In the genomic region with DNA sequence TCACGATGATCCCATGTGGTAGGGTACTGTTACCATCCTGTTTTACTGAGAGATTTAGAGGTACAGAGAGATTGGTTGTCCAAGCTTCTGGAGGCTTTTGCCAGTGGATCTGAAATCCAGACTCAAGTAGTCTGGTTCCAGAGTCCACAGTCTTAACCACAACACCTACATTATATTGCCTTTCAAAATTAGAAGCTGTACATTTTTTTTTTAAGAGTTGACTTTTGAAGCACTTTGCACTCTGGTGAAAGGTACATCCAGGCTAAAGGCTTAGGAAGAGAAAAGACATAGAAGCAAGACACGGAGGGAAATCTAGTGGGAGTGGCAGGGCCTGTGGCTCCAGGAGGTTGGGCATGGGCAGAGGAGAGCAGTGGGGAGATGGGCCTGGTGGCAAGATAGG, we compare ENCODE assay signal across 19 cellular contexts.
DNase-seq lines count a peak whose midpoint lies in the region; ATAC-seq and TF ChIP-seq lines count a peak whose summit lies in the region.
"Had no signal": no experiment of that assay in that cellular context is flagged by ENCODE, and none has a peak within 500 bp of the region (broad histone marks: within the 10 kb centered on the region; RNA-seq: fewer than 3 reads in every experiment).

No MANE protein-coding gene starts in this region.

- TF ChIP-seq RAD21 in SK-N-SH (IDR thresholded peaks at IDR 0.05; ENCODE audit: low read length), result no peak

- H3K4me3 ChIP-seq in lower lobe of right lung, result no peak overlapping the region
- no peak overlapping the region for H3K4me3 ChIP-seq in subcutaneous abdominal adipose tissue (ENCODE audit: low read depth in 1 of 5, low read length in 5 of 5)
- H3K4me3 ChIP-seq in SK-N-SH (ENCODE audit: low read depth in 2 of 2, low read length in 1 of 2), result no peak overlapping the region
- H3K4me3 ChIP-seq: breast epithelium, prostate gland had no signal

- no peaks in the 10 kb centered on the region for H3K27me3 ChIP-seq in lower lobe of right lung (ENCODE audit: low read depth)
- no peaks in the 10 kb centered on the region for H3K27me3 ChIP-seq in subcutaneous abdominal adipose tissue (ENCODE audit: control insufficient read depth in 5 of 5, insufficient read depth in 4 of 5, low read length in 5 of 5)
- H3K27me3 ChIP-seq in SK-N-SH (ENCODE audit: insufficient read depth), result no peaks in the 10 kb centered on the region
- H3K27me3 ChIP-seq: breast epithelium had no signal

- H3K36me3 Mint-ChIP-seq in T-helper 17 cell (ENCODE audit: low read depth), result peaks cover 7% of the 10 kb centered on the region
- H3K36me3 Mint-ChIP-seq in activated naive CD8-positive, alpha-beta T cell treated with anti-CD3 and anti-CD28 coated beads, Interleukin-2, amount 50 U/mL, for 24 hours (ENCODE audit: low read depth), result peaks cover 31% of the 10 kb centered on the region
- H3K36me3 Mint-ChIP-seq: natural killer cell had no signal

- peaks cover 3% of the 10 kb centered on the region; the same call in 1 of the 2 replicates for H4K20me1 ChIP-seq in SK-N-SH (ENCODE audit: insufficient read depth)

- H3F3A ChIP-seq in SK-N-SH (replicated peaks; ENCODE audit: insufficient read depth), result no peaks in the 10 kb centered on the region

- intact Hi-C loops in lower lobe of right lung (cut with DNase I), result no loop called here

- H3K9ac ChIP-seq in subcutaneous abdominal adipose tissue (ENCODE audit: low read length in 5 of 5) (peak overlapping the region in 1 of 5 donors; percentile 40), SK-N-SH (no peak overlapping the region)

- H3K4me3 Mint-ChIP-seq in T-helper 17 cell, result no peak overlapping the region
- H3K4me3 Mint-ChIP-seq in activated naive CD8-positive, alpha-beta T cell treated with anti-CD3 and anti-CD28 coated beads, Interleukin-2, amount 50 U/mL, for 24 hours, result no peak overlapping the region
- H3K4me3 Mint-ChIP-seq: activated naive CD4-positive, alpha-beta T cell treated with anti-CD3 and anti-CD28 coated beads, Interleukin-2, amount 50 U/mL, for 24 hours; natural killer cell; stimulated activated memory B cell treated with anti-CD40 and anti-IgM and Interleukin-4, amounts not matched to agents 10 μg/mL and 1 μg/mL and 100 μg/mL, for 72 hours had no signal

- ATAC-seq in T-helper 17 cell, result no peak
- no peak for ATAC-seq in activated naive CD8-positive, alpha-beta T cell treated with anti-CD3 and anti-CD28 coated beads, Interleukin-2, amount 50 U/mL, for 24 hours
- no peak for ATAC-seq in lower lobe of right lung
- no peak for ATAC-seq in HG02759 (IDR thresholded peaks at IDR 0.05; ENCODE audit: unreplicated experiment)
- ATAC-seq in HG03520 (IDR thresholded peaks at IDR 0.05; ENCODE audit: unreplicated experiment), result no peak
- ATAC-seq: HCT116; natural killer cell; stimulated activated memory B cell treated with anti-CD40 and anti-IgM and Interleukin-4, amounts not matched to agents 10 μg/mL and 1 μg/mL and 100 μg/mL, for 72 hours had no signal

- TF ChIP-seq EP300 in SK-N-SH (IDR thresholded peaks at IDR 0.05; ENCODE audit: borderline replicate concordance in 1 of 2, low read depth in 1 of 2, low read length in 1 of 2), result no peak

- H3K27ac ChIP-seq in lower lobe of right lung, result peak overlapping the region; percentile 56
- H3K27ac ChIP-seq in subcutaneous abdominal adipose tissue (ENCODE audit: low read depth, low read length), result peak overlapping the region; percentile 77
- no peak overlapping the region for H3K27ac ChIP-seq in SK-N-SH (ENCODE audit: low read depth in 2 of 2, low read length in 1 of 2)
- H3K27ac ChIP-seq: RWPE1 had no signal

- H3K4me1 Mint-ChIP-seq in T-helper 17 cell, result peaks cover 56% of the 10 kb centered on the region
- H3K4me1 Mint-ChIP-seq in activated naive CD8-positive, alpha-beta T cell treated with anti-CD3 and anti-CD28 coated beads, Interleukin-2, amount 50 U/mL, for 24 hours, result peaks cover 85% of the 10 kb centered on the region

- H3K4me1 ChIP-seq in lower lobe of right lung, result peaks cover 79% of the 10 kb centered on the region
- H3K4me1 ChIP-seq in subcutaneous abdominal adipose tissue (ENCODE audit: control insufficient read depth in 5 of 5, insufficient read depth in 5 of 5, low read length in 5 of 5), result peaks cover 12 to 65% (median 52%) of the 10 kb centered on the region in 5 donors
- H3K4me1 ChIP-seq in SK-N-SH (ENCODE audit: control insufficient read depth in 1 of 2, insufficient read depth in 2 of 2, low read depth in 1 of 2, low read length in 1 of 2), result peaks cover 2 to 4% of the 10 kb centered on the region in 2 experiments; a peak in 1 of 4 replicates

- H3K9me3 ChIP-seq in T-helper 17 cell (ENCODE audit: control insufficient read depth, low read length, poor library complexity, severe bottlenecking) (no peaks in the 10 kb centered on the region), lower lobe of right lung (no peaks in the 10 kb centered on the region), subcutaneous abdominal adipose tissue (ENCODE audit: control insufficient read depth in 5 of 5, low read length in 5 of 5) (no peaks in the 10 kb centered on the region), SK-N-SH (no peaks in the 10 kb centered on the region)
- H3K9me3 ChIP-seq: breast epithelium, prostate gland had no signal

- WGBS in SK-N-SH (ENCODE audit: low lambda C conversion rate), result 96% methylated on average over 2 of the region's 2 CpGs

- H3K4me2 ChIP-seq in SK-N-SH, result no peak overlapping the region

- peak overlapping the region; percentile 75 for H3K27ac Mint-ChIP-seq in T-helper 17 cell
- H3K27ac Mint-ChIP-seq in activated naive CD8-positive, alpha-beta T cell treated with anti-CD3 and anti-CD28 coated beads, Interleukin-2, amount 50 U/mL, for 24 hours, result peak overlapping the region; percentile 17
- H3K27ac Mint-ChIP-seq: activated naive CD4-positive, alpha-beta T cell treated with anti-CD3 and anti-CD28 coated beads, Interleukin-2, amount 50 U/mL, for 24 hours; stimulated activated memory B cell treated with anti-CD40 and anti-IgM and Interleukin-4, amounts not matched to agents 10 μg/mL and 1 μg/mL and 100 μg/mL, for 72 hours had no signal

- peaks cover 10% of the 10 kb centered on the region; the same call in 1 of the 2 replicates for H3K79me2 ChIP-seq in SK-N-SH (ENCODE audit: insufficient read depth)

- no peak overlapping the region for H2AFZ ChIP-seq in SK-N-SH (ENCODE audit: low read depth)

- H3K9me3 Mint-ChIP-seq in activated naive CD8-positive, alpha-beta T cell treated with anti-CD3 and anti-CD28 coated beads, Interleukin-2, amount 50 U/mL, for 24 hours, result no peaks in the 10 kb centered on the region
- H3K9me3 Mint-ChIP-seq: activated naive CD4-positive, alpha-beta T cell treated with anti-CD3 and anti-CD28 coated beads, Interleukin-2, amount 50 U/mL, for 24 hours; natural killer cell; stimulated activated memory B cell treated with anti-CD40 and anti-IgM and Interleukin-4, amounts not matched to agents 10 μg/mL and 1 μg/mL and 100 μg/mL, for 72 hours had no signal

- DNase-seq in T-helper 17 cell (no peak), lower lobe of right lung (no peak), SK-N-SH (no peak)
- no peak for DNase-seq in activated naive CD8-positive, alpha-beta T cell treated with anti-CD3 and anti-CD28 coated beads, Interleukin-2, amount 50 U/mL, for 24 hours
- DNase-seq: activated CD4-positive, alpha-beta T cell treated with anti-CD3 and anti-CD28 coated beads, Interleukin-2, amount 50 U/mL, for 48 hours; activated T-cell treated with anti-CD3 and anti-CD28 coated beads for 4 hours; natural killer cell; NCI-H187; NCI-H226; SW 1271 had no signal

- POLR2A ChIA-PET in SK-N-SH (lab: Yijun Ruan, JAX), result no interaction called here

- H3K27me3 Mint-ChIP-seq in T-helper 17 cell, result no peaks in the 10 kb centered on the region
- no peaks in the 10 kb centered on the region for H3K27me3 Mint-ChIP-seq in activated naive CD8-positive, alpha-beta T cell treated with anti-CD3 and anti-CD28 coated beads, Interleukin-2, amount 50 U/mL, for 24 hours
- H3K27me3 Mint-ChIP-seq: activated naive CD4-positive, alpha-beta T cell treated with anti-CD3 and anti-CD28 coated beads, Interleukin-2, amount 50 U/mL, for 24 hours; stimulated activated memory B cell treated with anti-CD40 and anti-IgM and Interleukin-4, amounts not matched to agents 10 μg/mL and 1 μg/mL and 100 μg/mL, for 72 hours had no signal

- no peak for TF ChIP-seq CTCF in lower lobe of right lung (IDR thresholded peaks at IDR 0.05)
- TF ChIP-seq CTCF in SK-N-SH (IDR thresholded peaks at IDR 0.05), result no peak

- H3K9me2 ChIP-seq in SK-N-SH, result no peaks in the 10 kb centered on the region

- H3K36me3 ChIP-seq in lower lobe of right lung, result no peaks in the 10 kb centered on the region
- H3K36me3 ChIP-seq in subcutaneous abdominal adipose tissue (ENCODE audit: control insufficient read depth in 5 of 5, insufficient read depth in 5 of 5, low read length in 5 of 5), result peaks cover 3 to 13% (median 6%) of the 10 kb centered on the region in 5 donors
- H3K36me3 ChIP-seq in SK-N-SH (replicated peaks in 1 of 2; ENCODE audit: control insufficient read depth in 1 of 2, insufficient read depth in 2 of 2, low read length in 1 of 2), result no peaks in the 10 kb centered on the region
- H3K36me3 ChIP-seq: breast epithelium, prostate gland had no signal

- CTCF ChIA-PET in SK-N-SH (lab: Yijun Ruan, JAX), result interaction anchor here (0.7 to 4.0 kb wide), 4 partner anchors 32 to 135 kb away, joined by 3 to 14 read pairs (median 4); no protein-coding TSS in a partner anchor

TF ChIP-seq in SK-N-SH, 30 proteins besides CTCF, POLR2A, EP300 and RAD21:
- TF ChIP-seq MEF2A (IDR thresholded peaks at IDR 0.05; ENCODE audit: borderline replicate concordance, low read depth), result no peak

Comparison
In these comparisons a context has a peak if more than half of its experiments do, and no peak if none do; other contexts are left out.
1. H3K27ac ChIP-seq: peak in lower lobe of right lung (single experiment) and subcutaneous abdominal adipose tissue (single experiment); none in SK-N-SH (0 of 2).